In genomic region chr1:37169743-37170275, GRCh38 we compare ENCODE assay signal across 24 cellular contexts.
A peak's percentile ranks its signal among the peaks of the same experiment; 100 is the strongest.
DNase-seq lines count a peak whose midpoint lies in the region; ATAC-seq and TF ChIP-seq lines count a peak whose summit lies in the region.
"Had no signal": no experiment of that assay in that cellular context is flagged by ENCODE, and none has a peak within 500 bp of the region (broad histone marks: within the 10 kb centered on the region; RNA-seq: fewer than 3 reads in every experiment).

No MANE protein-coding gene starts in this region.

- peaks cover 2% of the 10 kb centered on the region for H3K4me1 Mint-ChIP-seq in neural progenitor cell
- H3K4me1 Mint-ChIP-seq in activated T-helper 1 cell treated with anti-CD3 and anti-CD28 coated beads, Interleukin-12 subunit alpha, Interleukin-12 subunit beta, Interleukin-2, Interleukin-4 antibody, amounts not matched to agents 30 ng/mL and 10 ng/mL and 1 ng/mL, durations not matched to agents 14 hours and 24 hours and 36 hours (ENCODE audit: low read depth), result no peaks in the 10 kb centered on the region

- ATAC-seq in GM18858 (IDR thresholded peaks at IDR 0.05; ENCODE audit: unreplicated experiment) (no peak), GM21619 (IDR thresholded peaks at IDR 0.05; ENCODE audit: unreplicated experiment) (no peak)
- ATAC-seq: A549, GM23338, PC-3 had no signal

- H3K9me3 ChIP-seq in neural progenitor cell (ENCODE audit: low read depth), result no peaks in the 10 kb centered on the region
- H3K9me3 ChIP-seq: A549 had no signal

- TF ChIP-seq CTCF in dorsolateral prefrontal cortex (IDR thresholded peaks at IDR 0.05 in 54 of 56, conservative IDR thresholded peaks at IDR 0.05 in 2 of 56; ENCODE audit: low read depth in 1 of 56, partially characterized antibody in 56 of 56) (no peak), neural progenitor cell (IDR thresholded peaks at IDR 0.05) (no peak)

- H2AFZ ChIP-seq in neural progenitor cell (replicated peaks), result no peak overlapping the region
- H2AFZ ChIP-seq: GM23338 had no signal

- H3K4me3 ChIP-seq in dorsolateral prefrontal cortex (no peak overlapping the region), neural progenitor cell (no peak overlapping the region)
- H3K4me3 ChIP-seq: A549; BLaER1 treated with 17β-estradiol and CSF1 and Interleukin-3, amounts not matched to agents 10 nM and 100 nM; GM23338 had no signal

- H3F3A ChIP-seq in neural progenitor cell (ENCODE audit: low read depth), result no peaks in the 10 kb centered on the region

- H3K36me3 ChIP-seq in neural progenitor cell, result no peaks in the 10 kb centered on the region
- H3K36me3 ChIP-seq: BLaER1 treated with 17β-estradiol and CSF1 and Interleukin-3, amounts not matched to agents 10 nM and 100 nM had no signal

- H3K9ac ChIP-seq in neural progenitor cell, result no peak overlapping the region
- H3K9ac ChIP-seq: BLaER1 treated with 17β-estradiol and CSF1 and Interleukin-3, amounts not matched to agents 10 nM and 100 nM; SK-N-SH had no signal

- H3K27ac ChIP-seq in dorsolateral prefrontal cortex (peak overlapping the region in 44 of 59 donors; percentile 8 to 79 (median 62)), neural progenitor cell (no peak overlapping the region)
- H3K27ac ChIP-seq: A549; BLaER1 treated with 17β-estradiol and CSF1 and Interleukin-3, amounts not matched to agents 10 nM and 100 nM had no signal

- H3K79me2 ChIP-seq in neural progenitor cell (ENCODE audit: low read depth), result no peaks in the 10 kb centered on the region

- peak; percentile 13 for DNase-seq in activated CD8-positive, alpha-beta memory T cell treated with anti-CD3 and anti-CD28 coated beads for 24 hours
- no peak for DNase-seq in activated CD8-positive, alpha-beta memory T cell treated with anti-CD3 and anti-CD28 coated beads, Interleukin-2, amount 50 U/mL, for 48 hours
- DNase-seq in dorsolateral prefrontal cortex, result no peak
- peak; percentile 20 for DNase-seq in neural progenitor cell (ENCODE audit: low spot score)
- peak; percentile 1 for DNase-seq in ureter (ENCODE audit: low spot score)
- DNase-seq in activated T-helper 1 cell treated with anti-CD3 and anti-CD28 coated beads, Interleukin-12 subunit alpha, Interleukin-12 subunit beta, Interleukin-2, Interleukin-4 antibody, amounts not matched to agents 30 ng/mL and 10 ng/mL and 1 ng/mL, durations not matched to agents 14 hours and 24 hours and 36 hours (ENCODE audit: low spot score), result no peak
- DNase-seq: AML-193; CD4-positive, alpha-beta T cell; H9; KBM-7; MV-4-11; NCI-H1105; NCI-H1436 treated with DMSO at 0.1 percent for 48 hours; NCI-H1930; NCI-H345; NCI-H510A treated with DMSO at 0.1 percent for 48 hours; NK-92 treated with Interleukin-12 subunit alpha and Interleukin-12 subunit beta, amount 100 ng/mL, for 24 hours; PC-3; SK-N-SH had no signal

- peaks cover 0 to 3% (median 0%) of the 10 kb centered on the region in 45 donors for H3K27me3 ChIP-seq in dorsolateral prefrontal cortex
- H3K27me3 ChIP-seq in neural progenitor cell, result no peaks in the 10 kb centered on the region
- H3K27me3 ChIP-seq: BLaER1 treated with 17β-estradiol and CSF1 and Interleukin-3, amounts not matched to agents 10 nM and 100 nM had no signal

- H3K4me3 Mint-ChIP-seq in neural progenitor cell, result no peak overlapping the region
- no peak overlapping the region for H3K4me3 Mint-ChIP-seq in activated T-helper 1 cell treated with anti-CD3 and anti-CD28 coated beads, Interleukin-12 subunit alpha, Interleukin-12 subunit beta, Interleukin-2, Interleukin-4 antibody, amounts not matched to agents 30 ng/mL and 10 ng/mL and 1 ng/mL, durations not matched to agents 14 hours and 24 hours and 36 hours
- H3K4me3 Mint-ChIP-seq: CD4-positive, alpha-beta T cell; GM23338; H9 had no signal

- H3K4me2 ChIP-seq in neural progenitor cell, result no peak overlapping the region
- H3K4me2 ChIP-seq: A549; BLaER1 treated with 17β-estradiol and CSF1 and Interleukin-3, amounts not matched to agents 10 nM and 100 nM; GM23338; SK-N-SH had no signal

- peaks cover 5% of the 10 kb centered on the region for H3K27me3 Mint-ChIP-seq in neural progenitor cell (ENCODE audit: insufficient read depth, low read depth)
- no peaks in the 10 kb centered on the region for H3K27me3 Mint-ChIP-seq in activated T-helper 1 cell treated with anti-CD3 and anti-CD28 coated beads, Interleukin-12 subunit alpha, Interleukin-12 subunit beta, Interleukin-2, Interleukin-4 antibody, amounts not matched to agents 30 ng/mL and 10 ng/mL and 1 ng/mL, durations not matched to agents 14 hours and 24 hours and 36 hours (ENCODE audit: insufficient read depth)

- H3K27ac Mint-ChIP-seq in neural progenitor cell, result no peak overlapping the region
- no peak overlapping the region for H3K27ac Mint-ChIP-seq in activated T-helper 1 cell treated with anti-CD3 and anti-CD28 coated beads, Interleukin-12 subunit alpha, Interleukin-12 subunit beta, Interleukin-2, Interleukin-4 antibody, amounts not matched to agents 30 ng/mL and 10 ng/mL and 1 ng/mL, durations not matched to agents 14 hours and 24 hours and 36 hours
- H3K27ac Mint-ChIP-seq: CD4-positive, alpha-beta T cell; GM23338 had no signal

- H4K20me1 ChIP-seq in neural progenitor cell (ENCODE audit: low read depth), result no peaks in the 10 kb centered on the region
- H4K20me1 ChIP-seq: BLaER1 treated with 17β-estradiol and CSF1 and Interleukin-3, amounts not matched to agents 10 nM and 100 nM had no signal

- intact Hi-C loops in dorsolateral prefrontal cortex (cut with DNase I), result loop anchor here in 1 of 2 donors (5.0 to 10.0 kb wide), 2 partner anchors 62 to 265 kb away; no protein-coding TSS in a partner anchor
- intact Hi-C loops in activated T-helper 1 cell treated with anti-CD3 and anti-CD28 coated beads, Interleukin-12 subunit alpha, Interleukin-12 subunit beta, Interleukin-2, Interleukin-4 antibody, amounts not matched to agents 30 ng/mL and 10 ng/mL and 1 ng/mL, durations not matched to agents 14 hours and 24 hours and 36 hours (cut with micrococcal nuclease), result no loop called here

- H3K9me3 Mint-ChIP-seq in neural progenitor cell, result peaks cover 2% of the 10 kb centered on the region
- H3K9me3 Mint-ChIP-seq in activated T-helper 1 cell treated with anti-CD3 and anti-CD28 coated beads, Interleukin-12 subunit alpha, Interleukin-12 subunit beta, Interleukin-2, Interleukin-4 antibody, amounts not matched to agents 30 ng/mL and 10 ng/mL and 1 ng/mL, durations not matched to agents 14 hours and 24 hours and 36 hours, result no peaks in the 10 kb centered on the region

- H3K4me1 ChIP-seq in neural progenitor cell, result peaks cover 12% of the 10 kb centered on the region
- H3K4me1 ChIP-seq: A549; BLaER1 treated with 17β-estradiol and CSF1 and Interleukin-3, amounts not matched to agents 10 nM and 100 nM had no signal

- peaks cover 1% of the 10 kb centered on the region for H3K36me3 Mint-ChIP-seq in neural progenitor cell
- no peaks in the 10 kb centered on the region for H3K36me3 Mint-ChIP-seq in activated T-helper 1 cell treated with anti-CD3 and anti-CD28 coated beads, Interleukin-12 subunit alpha, Interleukin-12 subunit beta, Interleukin-2, Interleukin-4 antibody, amounts not matched to agents 30 ng/mL and 10 ng/mL and 1 ng/mL, durations not matched to agents 14 hours and 24 hours and 36 hours (ENCODE audit: low read depth)

Comparison
In these comparisons a context has a peak if more than half of its experiments do, and no peak if none do; other contexts are left out.
1. DNase-seq: peak in activated CD8-positive, alpha-beta memory T cell treated with anti-CD3 and anti-CD28 coated beads for 24 hours (single experiment), neural progenitor cell (single experiment) and ureter (single experiment); none in activated CD8-positive, alpha-beta memory T cell treated with anti-CD3 and anti-CD28 coated beads, Interleukin-2, amount 50 U/mL, for 48 hours (single experiment), dorsolateral prefrontal cortex (0 of 10) and activated T-helper 1 cell treated with anti-CD3 and anti-CD28 coated beads, Interleukin-12 subunit alpha, Interleukin-12 subunit beta, Interleukin-2, Interleukin-4 antibody, amounts not matched to agents 30 ng/mL and 10 ng/mL and 1 ng/mL, durations not matched to agents 14 hours and 24 hours and 36 hours (single experiment).